15 cellular contexts compared by ENCODE assay signal in the genomic region with DNA sequence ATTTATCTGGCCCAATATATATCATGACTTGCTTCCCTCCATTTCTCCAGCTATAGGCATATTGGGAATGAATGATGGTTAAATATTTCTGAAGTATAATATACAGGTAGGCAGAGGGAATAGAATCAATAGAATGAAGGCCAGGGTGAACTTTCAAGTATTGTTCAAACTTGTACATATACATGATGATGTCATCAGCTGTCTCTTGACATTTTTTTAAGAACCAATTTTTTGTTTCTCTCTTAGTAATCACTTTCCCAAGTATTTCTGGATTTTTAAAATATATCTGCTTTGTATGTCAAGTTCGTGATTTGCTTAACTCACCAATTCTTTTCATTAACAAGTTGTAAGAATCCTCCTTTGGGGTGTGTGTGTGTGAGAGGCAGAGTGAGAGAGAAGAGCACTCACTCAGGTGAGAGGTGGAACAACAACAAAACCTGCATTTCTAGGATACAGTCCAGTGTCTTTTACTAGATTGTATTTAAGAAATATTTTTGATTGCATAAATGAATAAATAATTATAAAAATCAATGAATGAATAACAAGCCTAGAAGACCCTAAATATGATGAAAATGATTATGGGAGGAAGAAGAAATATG.
DNase-seq lines count a peak whose midpoint lies in the region; ATAC-seq and TF ChIP-seq lines count a peak whose summit lies in the region.
"Had no signal": no experiment of that assay in that cellular context is flagged by ENCODE, and none has a peak within 500 bp of the region (broad histone marks: within the 10 kb centered on the region; RNA-seq: fewer than 3 reads in every experiment).

No MANE protein-coding gene starts in this region.

- in situ Hi-C loops in KBM-7 (cut with MboI; ENCODE audit: low pct_unique_long_range_greater_than_20kb, low sequenced_read_pairs), result no loop called here

- H3K9me3 ChIP-seq in MM.1S (replicated peaks; ENCODE audit: insufficient read depth, low read length) (no peaks in the 10 kb centered on the region), endodermal cell (ENCODE audit: control insufficient read depth, low read length) (peaks cover 5% of the 10 kb centered on the region), MG63 (no peaks in the 10 kb centered on the region; the same call in 1 of the 2 replicates)
- H3K9me3 ChIP-seq: uterus had no signal

- H3K4me3 Mint-ChIP-seq in endodermal cell, result no peak overlapping the region

- no peak overlapping the region for H3K27ac ChIP-seq in 22Rv1
- H3K27ac ChIP-seq in MM.1S (ENCODE audit: low read length), result no peak overlapping the region
- no peak overlapping the region for H3K27ac ChIP-seq in endodermal cell (ENCODE audit: low read depth, low read length)
- H3K27ac ChIP-seq: epithelial cell of prostate, parathyroid adenoma, uterus had no signal

- H3K79me2 ChIP-seq in MM.1S (ENCODE audit: low read length), result no peaks in the 10 kb centered on the region
- H3K79me2 ChIP-seq: parathyroid adenoma had no signal

- no CpG with 5 or more reads among the region's 1 CpG for WGBS in endodermal cell (ENCODE audit: insufficient coverage in 1 of 2, insufficient read length in 1 of 2), 2 experiments

- H3K4me1 ChIP-seq in MM.1S (ENCODE audit: low read length) (no peaks in the 10 kb centered on the region), endodermal cell (ENCODE audit: control insufficient read depth, insufficient read depth, low read length) (no peaks in the 10 kb centered on the region)
- H3K4me1 ChIP-seq: parathyroid adenoma, uterus had no signal

- H3K36me3 Mint-ChIP-seq in endodermal cell (ENCODE audit: low read depth), result no peaks in the 10 kb centered on the region

- H3K9me2 ChIP-seq in MM.1S (replicated peaks; ENCODE audit: insufficient read depth, low read length), result no peaks in the 10 kb centered on the region

- H3K9ac ChIP-seq in MM.1S (ENCODE audit: low read length) (no peak overlapping the region), endodermal cell (ENCODE audit: extremely low read depth, low read length, poor library complexity, severe bottlenecking) (no peak overlapping the region)
- H3K9ac ChIP-seq: parathyroid adenoma had no signal

- H4K20me1 ChIP-seq in MM.1S (ENCODE audit: insufficient read depth, low read length), result no peaks in the 10 kb centered on the region

- peaks cover 5% of the 10 kb centered on the region for H3K9me3 Mint-ChIP-seq in endodermal cell

- H3K27me3 ChIP-seq in MM.1S (replicated peaks; ENCODE audit: insufficient read depth, low read length) (no peaks in the 10 kb centered on the region), endodermal cell (ENCODE audit: control insufficient read depth, insufficient read depth, low read length, poor library complexity, severe bottlenecking) (no peaks in the 10 kb centered on the region), MG63 (no peaks in the 10 kb centered on the region)
- H3K27me3 ChIP-seq: uterus had no signal

- no peak overlapping the region for H3K27ac Mint-ChIP-seq in endodermal cell

- peak; percentile 71 for ATAC-seq in GM19035 (IDR thresholded peaks at IDR 0.05; ENCODE audit: unreplicated experiment)

- no peak overlapping the region for H2AFZ ChIP-seq in MM.1S (ENCODE audit: low read length)
- H2AFZ ChIP-seq: parathyroid adenoma had no signal

- H3K4me3 ChIP-seq in MM.1S (ENCODE audit: low read length) (no peak overlapping the region), endodermal cell (ENCODE audit: low read length) (no peak overlapping the region), MG63 (no peak overlapping the region)
- H3K4me3 ChIP-seq: uterus had no signal

- H3K4me2 ChIP-seq in MM.1S (ENCODE audit: low read depth, low read length), result no peak overlapping the region

- no peaks in the 10 kb centered on the region for H3K27me3 Mint-ChIP-seq in endodermal cell (ENCODE audit: insufficient read depth)

- peaks cover 3% of the 10 kb centered on the region for H3K4me1 Mint-ChIP-seq in endodermal cell

- DNase-seq in MM.1S (no peak), endodermal cell (no peak), MG63 (no peak), KBM-7 (no peak), SIG-M5 (lab: John Stamatoyannopoulos, UW) (no peak), HuH-7 (ENCODE audit: low spot score) (no peak)
- DNase-seq: activated CD4-positive, alpha-beta T cell treated with anti-CD3 and anti-CD28 coated beads, Interleukin-2, amount 50 U/mL, for 48 hours; activated effector memory CD4-positive, alpha-beta T cell treated with Interleukin-2 at 50 U/mL for 16 hours; NCI-H187 treated with DMSO at 0.1 percent for 48 hours; T-helper 2 cell; uterus had no signal

- TF ChIP-seq CTCF in 22Rv1 (IDR thresholded peaks at IDR 0.05) (peak; percentile 30), MM.1S (IDR thresholded peaks at IDR 0.05; ENCODE audit: low read length) (peak; percentile 17; the same call in 1 of the 2 replicates), endodermal cell (conservative IDR thresholded peaks at IDR 0.05) (peak; percentile 67)

- H3K36me3 ChIP-seq in MM.1S (replicated peaks; ENCODE audit: insufficient read depth, low read length) (no peaks in the 10 kb centered on the region), endodermal cell (ENCODE audit: control insufficient read depth, insufficient read depth, low read length) (no peaks in the 10 kb centered on the region), MG63 (no peaks in the 10 kb centered on the region)
- H3K36me3 ChIP-seq: uterus had no signal

- no peaks in the 10 kb centered on the region for H3F3A ChIP-seq in MM.1S (ENCODE audit: insufficient read depth, low read length)

Comparison
In these comparisons a context has a peak if more than half of its experiments do, and no peak if none do; other contexts are left out.
1. CTCF ChIP-seq: peak in every context shown above with its lines; median percentile 67 in endodermal cell; 30 in 22Rv1; 17 in MM.1S.